22 cellular contexts compared by ENCODE assay signal in the genomic region with DNA sequence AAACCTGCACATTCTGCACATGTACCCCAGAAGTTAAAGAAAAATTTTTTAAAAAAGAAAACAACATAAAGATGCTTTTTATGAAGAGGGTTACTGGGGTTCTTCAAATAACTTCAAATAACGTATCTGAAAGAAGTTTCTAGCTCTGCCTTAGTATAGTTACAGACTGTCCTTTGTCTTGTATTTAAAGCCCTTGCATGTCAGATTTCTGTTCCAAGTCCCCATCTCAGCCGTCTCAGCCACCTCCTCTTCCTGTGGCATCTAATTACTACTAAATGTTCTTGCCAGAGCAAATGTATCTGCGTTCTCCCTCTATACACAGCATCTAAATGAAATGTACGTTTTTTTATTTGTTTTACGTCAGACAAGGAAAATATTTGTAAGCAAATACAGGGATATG.
A peak's percentile ranks its signal among the peaks of the same experiment; 100 is the strongest.
DNase-seq lines count a peak whose midpoint lies in the region; ATAC-seq, FAIRE-seq and TF ChIP-seq lines count a peak whose summit lies in the region.
"Had no signal": no experiment of that assay in that cellular context is flagged by ENCODE, and none has a peak within 500 bp of the region (broad histone marks: within the 10 kb centered on the region; RNA-seq: fewer than 3 reads in every experiment).

No MANE protein-coding gene starts in this region.

- H4K20me1 ChIP-seq in keratinocyte (ENCODE audit: control insufficient read depth, extremely low read depth, insufficient read depth, low read length) = no peaks in the 10 kb centered on the region

- no peak for TF ChIP-seq EP300 in A549 (IDR thresholded peaks at IDR 0.05)

- intact Hi-C loops in Calu3 (cut with micrococcal nuclease; ENCODE audit: unreplicated experiment) = no loop called here
- intact Hi-C loops in Panc1 (cut with micrococcal nuclease; ENCODE audit: unreplicated experiment) = no loop called here

- H3K4me1 ChIP-seq in A549 (peaks cover 24% of the 10 kb centered on the region), Panc1 (ENCODE audit: control insufficient read depth, insufficient read depth, low read length) (no peaks in the 10 kb centered on the region; the same call in 1 of the 2 replicates), keratinocyte (ENCODE audit: control insufficient read depth, extremely low read depth, insufficient read depth, low read length) (peaks cover 13% of the 10 kb centered on the region)
- H3K4me1 ChIP-seq: Caco-2 had no signal

- H3K27ac ChIP-seq in A549 (peak overlapping the region; percentile 20 to 48; a peak in 3 of 6 replicates), Panc1 (ENCODE audit: low read length) (peak overlapping the region; percentile 57; the same call in 1 of the 2 replicates), keratinocyte (ENCODE audit: control insufficient read depth, insufficient read depth, low read length) (no peak overlapping the region)
- H3K27ac ChIP-seq: C4-2B had no signal

- H3K4me1 Mint-ChIP-seq in Calu3 (ENCODE audit: low read depth, unreplicated experiment) = peaks cover 71% of the 10 kb centered on the region

- no peak overlapping the region for H3K9ac ChIP-seq in keratinocyte (ENCODE audit: control insufficient read depth, extremely low read depth, insufficient read depth, low read length)

- TF ChIP-seq CTCF in A549 (IDR thresholded peaks at IDR 0.05) (no peak), Calu3 (IDR thresholded peaks at IDR 0.05; ENCODE audit: unreplicated experiment) (no peak), Panc1 (IDR thresholded peaks at IDR 0.05) (no peak), keratinocyte (optimal IDR thresholded peaks at IDR 0.05 in 1 of 3, IDR thresholded peaks at IDR 0.05 in 1 of 3, conservative IDR thresholded peaks at IDR 0.05 in 1 of 3; ENCODE audit: extremely low read depth in 1 of 3, insufficient read depth in 2 of 3, low read length in 3 of 3) (no peak)

- TF ChIP-seq POLR2A in A549 (IDR thresholded peaks at IDR 0.05; ENCODE audit: low read length) = no peak

- no peaks in the 10 kb centered on the region for H3K9me1 ChIP-seq in keratinocyte (ENCODE audit: control insufficient read depth, extremely low read depth, insufficient read depth, low read length)

- peak overlapping the region; percentile 2 for H2AFZ ChIP-seq in keratinocyte (ENCODE audit: control insufficient read depth, low read length)
- H2AFZ ChIP-seq: GM23338 had no signal

- H3K27ac Mint-ChIP-seq in Calu3 (ENCODE audit: unreplicated experiment) = peak overlapping the region; percentile 87
- H3K27ac Mint-ChIP-seq: CD4-positive, alpha-beta T cell; GM23338; HFFc6 had no signal

- no peak overlapping the region for H3K4me3 ChIP-seq in A549
- no peak overlapping the region for H3K4me3 ChIP-seq in Panc1 (ENCODE audit: low read depth in 2 of 2, low read length in 2 of 2)
- H3K4me3 ChIP-seq in keratinocyte (ENCODE audit: control insufficient read depth in 2 of 3, extremely low read depth in 1 of 3, insufficient read depth in 2 of 3, low read depth in 1 of 3, low read length in 3 of 3) = no peak overlapping the region
- H3K4me3 ChIP-seq: GM12878, GM23338 had no signal

- peaks cover 41% of the 10 kb centered on the region for H3K36me3 Mint-ChIP-seq in Calu3 (ENCODE audit: insufficient read depth, unreplicated experiment)

- H3K9me3 Mint-ChIP-seq in Calu3 (ENCODE audit: low read depth, unreplicated experiment) = no peaks in the 10 kb centered on the region
- H3K9me3 Mint-ChIP-seq: CD4-positive, alpha-beta T cell; GM23338; HFFc6 had no signal

- ATAC-seq in A549 (peak in 1 of 2 experiments; percentile 54; a peak in 3 of 6 replicates), Panc1 (0 out of 2 replicates have a peak, but pooled peaks have one; percentile 38), HG03095 (IDR thresholded peaks at IDR 0.05; ENCODE audit: unreplicated experiment) (no peak)
- ATAC-seq: GM12878, GM23338 had no signal

- DNase-seq in A549 (ENCODE audit: low read depth in 1 of 2, low spot score in 1 of 2) (peak in 1 of 2 experiments; percentile 31), Calu3 (no peak), Panc1 (ENCODE audit: low read depth, low spot score) (no peak), keratinocyte (ENCODE audit: low read depth, low spot score) (no peak), islet precursor cell (no peak), NCI-H2196 treated with DMSO at 0.1 percent for 48 hours (lab: John Stamatoyannopoulos, UW; ENCODE audit: unreplicated experiment) (no peak)
- no peak for DNase-seq in activated CD4-positive, alpha-beta T cell treated with anti-CD3 and anti-CD28 coated beads for 4 hours
- DNase-seq: AML-193; Caco-2; CD4-positive, alpha-beta T cell; DMS153; DND-41; EL; HCEC 1CT; HFFc6; KG1 had no signal

- H3K27me3 ChIP-seq in Panc1 (ENCODE audit: control insufficient read depth, insufficient read depth, low read length) (no peaks in the 10 kb centered on the region), keratinocyte (ENCODE audit: control insufficient read depth, extremely low read depth, insufficient read depth, low read length) (no peaks in the 10 kb centered on the region)

- no peak overlapping the region for H3K4me3 Mint-ChIP-seq in Calu3 (ENCODE audit: low read depth, unreplicated experiment)
- H3K4me3 Mint-ChIP-seq: CD4-positive, alpha-beta T cell; GM23338; HFFc6 had no signal

- BruUV-seq in Calu3 (replicated peaks; lab: Mats Ljungman, UMichigan) = no TSS peak
- BruUV-seq in Panc1 (replicated peaks; lab: Mats Ljungman, UMichigan) = no TSS peak

- H3K79me2 ChIP-seq in keratinocyte (ENCODE audit: control insufficient read depth, insufficient read depth, low read length) = no peaks in the 10 kb centered on the region

- no peaks in the 10 kb centered on the region for H3K27me3 Mint-ChIP-seq in Calu3 (ENCODE audit: unreplicated experiment)

- in situ Hi-C loops in Panc1 (cut with HindIII; ENCODE audit: low pct_unique_long_range_greater_than_20kb, low sequenced_read_pairs) = no loop called here

- POLR2A ChIA-PET in A549 (lab: Yijun Ruan, JAX) (no interaction called here), Panc1 (lab: Charles Lee) (no interaction called here)

- peak overlapping the region; percentile 24; the same call in 2 of the 3 replicates for H3K4me2 ChIP-seq in A549
- H3K4me2 ChIP-seq in keratinocyte (ENCODE audit: control insufficient read depth, extremely low read depth, insufficient read depth, low read depth, low read length) = no peak overlapping the region
- H3K4me2 ChIP-seq: GM23338 had no signal

- dilution Hi-C loops in keratinocyte (cut with MboI; ENCODE audit: extremely low pct_ligation_motif_present, low sequenced_read_pairs) = no loop called here

- H3K9me3 ChIP-seq in A549 (no peaks in the 10 kb centered on the region), Panc1 (ENCODE audit: control insufficient read depth, insufficient read depth, low read depth, low read length) (peaks cover 11% of the 10 kb centered on the region; the same call in 1 of the 2 replicates), keratinocyte (ENCODE audit: control insufficient read depth, low read depth, low read length) (no peaks in the 10 kb centered on the region)
- H3K9me3 ChIP-seq: Caco-2 had no signal

- FAIRE-seq in A549 (lab: Jason Lieb, UNC) (no peak), keratinocyte (lab: Jason Lieb, UNC) (peak; percentile 29)
- FAIRE-seq: A204.1, GM12878, H54 had no signal

- no peaks in the 10 kb centered on the region for H3K36me3 ChIP-seq in Panc1 (ENCODE audit: control insufficient read depth, insufficient read depth, low read length)
- H3K36me3 ChIP-seq in keratinocyte (ENCODE audit: control insufficient read depth in 2 of 2, extremely low read depth in 1 of 2, insufficient read depth in 2 of 2, low read length in 2 of 2) = no peaks in the 10 kb centered on the region

- no peak for TF ChIP-seq RAD21 in A549 (conservative IDR thresholded peaks at IDR 0.05 in 1 of 2, IDR thresholded peaks at IDR 0.05 in 1 of 2)

- CTCF ChIA-PET in A549 (lab: Yijun Ruan, JAX) = no interaction called here
- CTCF ChIA-PET in Calu3 (lab: Charles Lee) = no interaction called here
- CTCF ChIA-PET in Panc1 (lab: Charles Lee) = no interaction called here

- WGBS in A549 (ENCODE audit: missing lambda C conversion rate) = 16% methylated on average over 5 of the region's 5 CpGs

TF ChIP-seq in A549, 52 proteins besides CTCF, POLR2A, EP300 and RAD21:
- TF ChIP-seq TP53 (CRISPR knock-in tag; IDR thresholded peaks at IDR 0.05) = no peak
- TF ChIP-seq MYC (IDR thresholded peaks at IDR 0.05; ENCODE audit: borderline replicate concordance, low read length) = no peak
- TF ChIP-seq, protein P1, sequence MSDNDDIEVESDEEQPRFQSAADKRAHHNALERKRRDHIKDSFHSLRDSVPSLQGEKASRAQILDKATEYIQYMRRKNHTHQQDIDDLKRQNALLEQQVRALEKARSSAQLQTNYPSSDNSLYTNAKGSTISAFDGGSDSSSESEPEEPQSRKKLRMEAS (IDR thresholded peaks at IDR 0.05) = no peak
- no peak for TF ChIP-seq CBX8 (IDR thresholded peaks at IDR 0.05)
